ENCODE assay signal across 9 cellular contexts in the genomic region with DNA sequence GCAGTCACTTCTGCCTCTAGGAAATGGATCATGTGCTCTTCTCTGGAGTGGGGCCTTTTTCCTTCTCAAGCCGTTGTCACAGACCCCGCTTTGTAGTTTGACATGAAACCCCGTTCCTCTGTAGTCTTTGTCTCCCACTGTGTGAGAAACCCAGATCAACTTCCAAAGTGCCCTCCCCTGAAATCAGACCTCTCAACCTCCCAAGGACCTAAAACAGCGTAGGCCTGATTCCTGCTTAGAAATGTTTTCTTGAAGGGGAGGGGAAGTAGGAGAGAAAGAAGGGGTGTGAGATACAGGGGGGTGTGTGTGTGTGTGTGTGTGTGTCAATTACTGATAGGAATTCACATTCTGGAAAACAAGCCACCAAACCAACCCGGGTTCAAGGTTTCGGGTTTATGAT. TPM values are rescaled to one million over a fixed set of nuclear protein-coding genes. Genes with fewer than 3 reads are reported as not detected.
DNase-seq lines count a peak whose midpoint lies in the region; ATAC-seq and TF ChIP-seq lines count a peak whose summit lies in the region.
"Had no signal": no experiment of that assay in that cellular context is flagged by ENCODE, and none has a peak within 500 bp of the region (broad histone marks: within the 10 kb centered on the region; RNA-seq: fewer than 3 reads in every experiment).

No MANE protein-coding gene starts in this region.

- H3K27me3 Mint-ChIP-seq in activated CD8-positive, alpha-beta memory T cell treated with anti-CD3 and anti-CD28 coated beads, Interleukin-2, amount 10 ng/mL, durations not matched to agents 7 days and 5 days = peaks cover 3% of the 10 kb centered on the region

- no peak overlapping the region for H3K27ac Mint-ChIP-seq in activated CD8-positive, alpha-beta memory T cell treated with anti-CD3 and anti-CD28 coated beads, Interleukin-2, amount 10 ng/mL, durations not matched to agents 7 days and 5 days

- CTCF ChIA-PET in activated CD8-positive, alpha-beta memory T cell treated with anti-CD3 and anti-CD28 coated beads, Interleukin-2, amount 10 ng/mL, durations not matched to agents 7 days and 5 days (lab: Charles Lee) = interaction anchor here (1.1 to 4.0 kb wide), 7 partner anchors 12 to 71 kb away, joined by 3 to 15 read pairs (median 12); no protein-coding TSS in a partner anchor

- peak overlapping the region; percentile 86 for H3K4me3 Mint-ChIP-seq in activated CD8-positive, alpha-beta memory T cell treated with anti-CD3 and anti-CD28 coated beads, Interleukin-2, amount 10 ng/mL, durations not matched to agents 7 days and 5 days

- ATAC-seq in activated CD8-positive, alpha-beta memory T cell treated with anti-CD3 and anti-CD28 coated beads, Interleukin-2, amount 10 ng/mL, durations not matched to agents 7 days and 5 days = no peak
- no peak for ATAC-seq in psoas muscle

- H3K27me3 ChIP-seq in psoas muscle (ENCODE audit: insufficient read depth in 3 of 3, low read length in 2 of 3) = no peaks in the 10 kb centered on the region

- DNase-seq in activated CD8-positive, alpha-beta memory T cell treated with anti-CD3 and anti-CD28 coated beads, Interleukin-2, amount 10 ng/mL, durations not matched to agents 7 days and 5 days = no peak
- DNase-seq in activated CD8-positive, alpha-beta memory T cell treated with anti-CD3 and anti-CD28 coated beads, Interleukin-2, amount 50 U/mL, for 48 hours = no peak
- DNase-seq in SK-N-MC (ENCODE audit: low read depth, low spot score) = no peak
- DNase-seq in epithelial cell of proximal tubule (ENCODE audit: low read depth) = no peak
- DNase-seq in psoas muscle = no peak
- no peak for DNase-seq in effector CD4-positive, alpha-beta T cell
- DNase-seq in caudate nucleus (lab: John Stamatoyannopoulos, UW) = no peak
- DNase-seq in OCI-M1 (lab: John Stamatoyannopoulos, UW) = no peak
- DNase-seq: left colon had no signal

- H3K9me3 ChIP-seq in SK-N-MC (ENCODE audit: low read depth, low read length) = no peaks in the 10 kb centered on the region
- H3K9me3 ChIP-seq in psoas muscle = no peaks in the 10 kb centered on the region

- TF ChIP-seq CTCF in epithelial cell of proximal tubule (conservative IDR thresholded peaks at IDR 0.05; ENCODE audit: low read depth, low read length) (no peak), psoas muscle (IDR thresholded peaks at IDR 0.05) (no peak)

- no peaks in the 10 kb centered on the region for H3K9me3 Mint-ChIP-seq in activated CD8-positive, alpha-beta memory T cell treated with anti-CD3 and anti-CD28 coated beads, Interleukin-2, amount 10 ng/mL, durations not matched to agents 7 days and 5 days (ENCODE audit: low read depth)

- H3K4me3 ChIP-seq in SK-N-MC (peak overlapping the region; percentile 96), epithelial cell of proximal tubule (ENCODE audit: low read depth, low read length) (peak overlapping the region; percentile 88), psoas muscle (peak overlapping the region; percentile 90)

- H3K36me3 ChIP-seq in SK-N-MC (ENCODE audit: insufficient read depth, low read length) (no peaks in the 10 kb centered on the region), psoas muscle (ENCODE audit: insufficient read depth in 1 of 2, low read depth in 1 of 2) (no peaks in the 10 kb centered on the region)

- intact Hi-C loops in psoas muscle (cut with DNase I) = loop anchor here in 1 of 2 donors (5.0 kb wide), 1 partner anchor 34 kb away; no protein-coding TSS in a partner anchor

- H3K9ac ChIP-seq in SK-N-MC (ENCODE audit: insufficient read length) = peak overlapping the region; percentile 93

- no peaks in the 10 kb centered on the region for H3K36me3 Mint-ChIP-seq in activated CD8-positive, alpha-beta memory T cell treated with anti-CD3 and anti-CD28 coated beads, Interleukin-2, amount 10 ng/mL, durations not matched to agents 7 days and 5 days

- peaks cover 45% of the 10 kb centered on the region for H3K4me1 ChIP-seq in psoas muscle

- WGBS in psoas muscle, 3 donors = 61 to 70% (median 64%) methylated on average over 6 of the region's 6 CpGs

- peaks cover 46% of the 10 kb centered on the region for H3K4me1 Mint-ChIP-seq in activated CD8-positive, alpha-beta memory T cell treated with anti-CD3 and anti-CD28 coated beads, Interleukin-2, amount 10 ng/mL, durations not matched to agents 7 days and 5 days

- H3K27ac ChIP-seq in SK-N-MC (no peak overlapping the region), psoas muscle (no peak overlapping the region), caudate nucleus (ENCODE audit: low read depth, low read length) (no peak overlapping the region)

RNA-seq across cellular contexts. Expression of a gene that starts 1.5 kb away (rescaled TPM):
- 10 to 100 TPM; 30.2 to 34.7 TPM for total RNA-seq in activated CD8-positive, alpha-beta memory T cell treated with anti-CD3 and anti-CD28 coated beads, Interleukin-2, amount 10 ng/mL, durations not matched to agents 7 days and 5 days
- total RNA-seq in epithelial cell of proximal tubule (15.6 and 23.6 TPM in 2 replicates), psoas muscle (10 to 100 TPM; 37.3 to 45.5 (median 39.7) TPM)
- polyA plus RNA-seq in psoas muscle = 10 to 100 TPM; 11.6 to 23.9 (median 12.3) TPM

RNA-seq across cellular contexts. Expression of a gene that starts 15.9 kb away (rescaled TPM):
- total RNA-seq in activated CD8-positive, alpha-beta memory T cell treated with anti-CD3 and anti-CD28 coated beads, Interleukin-2, amount 10 ng/mL, durations not matched to agents 7 days and 5 days = not detected
- total RNA-seq in epithelial cell of proximal tubule (not detected in 2 replicates), psoas muscle (not detected)
- under 1 TPM in 2 of 3 donors, not detected in 1; 0.09 to 0.13 TPM for polyA plus RNA-seq in psoas muscle
- total RNA-seq: left colon had no signal

RNA-seq across cellular contexts. Expression of a gene that starts 49.7 kb away (rescaled TPM):
- total RNA-seq in activated CD8-positive, alpha-beta memory T cell treated with anti-CD3 and anti-CD28 coated beads, Interleukin-2, amount 10 ng/mL, durations not matched to agents 7 days and 5 days = 10 to 100 TPM; 29.6 to 42.1 TPM
- total RNA-seq in epithelial cell of proximal tubule = 35.2 and 101 TPM in 2 replicates
- total RNA-seq in psoas muscle = 10 to 100 TPM in 3 of 4 donors, 1 to 10 TPM in 1; 6.6 to 23.1 (median 12.4) TPM
- 10 to 100 TPM; 11.2 to 14.7 (median 13.9) TPM for polyA plus RNA-seq in psoas muscle
